10 cellular contexts compared by ENCODE assay signal in the genomic region with DNA sequence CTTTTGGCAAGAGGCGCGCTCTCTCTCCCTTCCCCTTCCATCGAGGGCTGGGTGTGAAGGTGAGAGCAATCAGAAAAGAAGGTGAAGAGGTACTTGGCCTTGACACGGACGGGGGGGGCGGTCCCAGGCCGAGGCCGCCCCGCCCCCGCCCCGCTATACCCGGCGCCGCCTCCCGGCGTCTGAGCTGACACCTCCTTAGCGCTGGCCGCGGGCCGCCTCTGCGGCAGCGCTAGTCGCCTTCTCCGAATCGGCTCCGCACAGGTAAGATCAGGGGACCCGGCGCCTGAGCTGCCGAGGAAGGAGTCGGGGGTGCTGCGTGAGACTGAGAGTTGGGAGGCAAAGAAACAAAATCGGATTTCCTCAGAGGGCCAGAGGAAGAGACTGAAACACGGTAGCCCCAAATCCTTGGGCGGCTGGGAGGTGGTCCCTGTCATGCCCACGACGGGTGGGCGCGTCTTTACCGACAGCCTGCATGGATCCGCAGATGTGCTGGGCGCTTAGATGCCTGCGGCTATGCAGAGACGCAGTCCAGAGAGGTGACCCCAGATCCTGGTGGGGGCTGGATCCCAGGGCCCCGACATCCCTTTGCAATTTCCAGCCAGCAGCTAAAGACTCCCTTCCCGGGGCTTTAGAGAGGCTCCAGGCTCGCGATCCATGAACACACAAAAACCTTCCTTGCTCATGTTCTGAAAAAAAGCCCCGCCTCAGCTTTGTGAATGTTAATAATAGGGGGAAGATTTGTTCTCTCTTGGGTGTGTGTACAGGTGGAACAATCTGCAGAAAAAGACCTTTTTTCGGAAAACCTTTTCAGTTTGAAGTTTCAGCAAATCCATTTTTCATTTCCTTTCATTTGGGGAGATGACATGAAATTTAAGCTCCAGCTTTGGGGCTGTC. TPM values are rescaled to one million over a fixed set of nuclear protein-coding genes. Genes with fewer than 3 reads are reported as not detected.
A peak's percentile ranks its signal among the peaks of the same experiment; 100 is the strongest.
DNase-seq lines count a peak whose midpoint lies in the region; ATAC-seq and TF ChIP-seq lines count a peak whose summit lies in the region.
"Had no signal": no experiment of that assay in that cellular context is flagged by ENCODE, and none has a peak within 500 bp of the region (broad histone marks: within the 10 kb centered on the region; RNA-seq: fewer than 3 reads in every experiment).

A gene with protein sequence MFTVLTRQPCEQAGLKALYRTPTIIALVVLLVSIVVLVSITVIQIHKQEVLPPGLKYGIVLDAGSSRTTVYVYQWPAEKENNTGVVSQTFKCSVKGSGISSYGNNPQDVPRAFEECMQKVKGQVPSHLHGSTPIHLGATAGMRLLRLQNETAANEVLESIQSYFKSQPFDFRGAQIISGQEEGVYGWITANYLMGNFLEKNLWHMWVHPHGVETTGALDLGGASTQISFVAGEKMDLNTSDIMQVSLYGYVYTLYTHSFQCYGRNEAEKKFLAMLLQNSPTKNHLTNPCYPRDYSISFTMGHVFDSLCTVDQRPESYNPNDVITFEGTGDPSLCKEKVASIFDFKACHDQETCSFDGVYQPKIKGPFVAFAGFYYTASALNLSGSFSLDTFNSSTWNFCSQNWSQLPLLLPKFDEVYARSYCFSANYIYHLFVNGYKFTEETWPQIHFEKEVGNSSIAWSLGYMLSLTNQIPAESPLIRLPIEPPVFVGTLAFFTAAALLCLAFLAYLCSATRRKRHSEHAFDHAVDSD (plus strand): TSS at position 184 of the 894 bp plus-strand sequence. CDS start 874 bp downstream, outside the sequence.

- DNase-seq in activated CD4-positive, CD25-positive, alpha-beta regulatory T cell (lab: John Stamatoyannopoulos, UW): no peak
- DNase-seq in fibroblast of the aortic adventitia (ENCODE audit: low read depth) (no peak), osteoblast (ENCODE audit: insufficient read length, low spot score, missing footprints) (peak; percentile 87), upper lobe of right lung (peak; percentile 87), GF-D8 (lab: John Stamatoyannopoulos, UW) (no peak)
- DNase-seq: DND-41 had no signal

- H3K4me3 ChIP-seq in fibroblast of the aortic adventitia (ENCODE audit: low read depth, low read length) (peak within 1 kb of the TSS; percentile 49), osteoblast (ENCODE audit: insufficient read depth, low read length) (peak within 1 kb of the TSS; percentile 69), upper lobe of right lung (peak within 1 kb of the TSS; percentile 51)

- H3K9me3 Mint-ChIP-seq in activated T-helper 17 cell treated with anti-CD3 and anti-CD28 coated beads, Interleukin-2, amount 50 U/mL, for 72 hours: no peaks in the 10 kb centered on the region

- H3K9me3 ChIP-seq in osteoblast (ENCODE audit: low read depth, low read length): no peaks in the 10 kb centered on the region
- H3K9me3 ChIP-seq in upper lobe of right lung: no peaks in the 10 kb centered on the region

- ATAC-seq in activated CD4-positive, CD25-positive, alpha-beta regulatory T cell treated with anti-CD3 and anti-CD28 coated beads, Interleukin-2, amount 50 U/mL, for 24 hours: peak; percentile 76 to 77
- ATAC-seq in activated T-helper 17 cell treated with anti-CD3 and anti-CD28 coated beads, Interleukin-2, amount 50 U/mL, for 72 hours (replicated peaks): peak; percentile 85
- ATAC-seq in upper lobe of right lung (peak; percentile 96), GM18868 (IDR thresholded peaks at IDR 0.05; ENCODE audit: unreplicated experiment) (no peak)

- H3K27ac ChIP-seq in osteoblast (ENCODE audit: low read depth, low read length): no peak within 1 kb of the TSS
- no peak within 1 kb of the TSS for H3K27ac ChIP-seq in upper lobe of right lung

- H3K79me2 ChIP-seq in osteoblast (ENCODE audit: insufficient read depth, low read length): no peaks in the 10 kb centered on the region

- H3K4me1 ChIP-seq in osteoblast (ENCODE audit: insufficient read depth, low read length) (peaks cover 11% of the 10 kb centered on the region), upper lobe of right lung (no peaks in the 10 kb centered on the region)

- intact Hi-C loops in upper lobe of right lung (cut with DNase I): no loop called here

- H3K27me3 Mint-ChIP-seq in activated T-helper 17 cell treated with anti-CD3 and anti-CD28 coated beads, Interleukin-2, amount 50 U/mL, for 72 hours: peaks cover 23% of the 10 kb centered on the region

- no peaks in the 10 kb centered on the region for H4K20me1 ChIP-seq in osteoblast (ENCODE audit: insufficient read depth, low read length)

- H3K4me2 ChIP-seq in osteoblast (ENCODE audit: insufficient read depth, low read length): peak within 1 kb of the TSS; percentile 84

- peaks cover 6% of the 10 kb centered on the region for H3K4me1 Mint-ChIP-seq in activated T-helper 17 cell treated with anti-CD3 and anti-CD28 coated beads, Interleukin-2, amount 50 U/mL, for 72 hours

- peak within 1 kb of the TSS; percentile 76 for H2AFZ ChIP-seq in osteoblast (ENCODE audit: low read length)

- H3K36me3 Mint-ChIP-seq in activated T-helper 17 cell treated with anti-CD3 and anti-CD28 coated beads, Interleukin-2, amount 50 U/mL, for 72 hours (ENCODE audit: low read depth): no peaks in the 10 kb centered on the region

- H3K36me3 ChIP-seq in osteoblast (ENCODE audit: insufficient read depth, low read length): no peaks in the 10 kb centered on the region
- H3K36me3 ChIP-seq in upper lobe of right lung: no peaks in the 10 kb centered on the region

- no peak within 1 kb of the TSS for H3K27ac Mint-ChIP-seq in activated T-helper 17 cell treated with anti-CD3 and anti-CD28 coated beads, Interleukin-2, amount 50 U/mL, for 72 hours

- peak within 1 kb of the TSS; percentile 50 for H3K4me3 Mint-ChIP-seq in activated T-helper 17 cell treated with anti-CD3 and anti-CD28 coated beads, Interleukin-2, amount 50 U/mL, for 72 hours

- no peak for TF ChIP-seq CTCF in fibroblast of the aortic adventitia (IDR thresholded peaks at IDR 0.05; ENCODE audit: insufficient read depth, low read length)
- no peak for TF ChIP-seq CTCF in osteoblast (IDR thresholded peaks at IDR 0.05; ENCODE audit: extremely low read depth, low read depth, low read length)
- TF ChIP-seq CTCF in upper lobe of right lung (IDR thresholded peaks at IDR 0.05): no peak

- H3K27me3 ChIP-seq in osteoblast (ENCODE audit: insufficient read depth, low read length): peaks cover 10% of the 10 kb centered on the region
- peaks cover 17% of the 10 kb centered on the region for H3K27me3 ChIP-seq in upper lobe of right lung

RNA-seq across cellular contexts. Expression of the gene that starts here (rescaled TPM):
- total RNA-seq in activated T-helper 17 cell treated with anti-CD3 and anti-CD28 coated beads, Interleukin-2, amount 50 U/mL, for 72 hours: not detected
- total RNA-seq in fibroblast of the aortic adventitia (ENCODE audit: low replicate concordance) (0.36 TPM in 1 of 2 replicates, not detected in the other), osteoblast (0.36 and 0.88 TPM in 2 replicates), upper lobe of right lung (3.7 TPM)
- total RNA-seq: T-helper 1 cell treated with Interleukin-12 subunit alpha and Interleukin-12 subunit beta and Interleukin-4 antibody, amounts not matched to agents 30 ng/mL and 1 ng/mL, for 36 hours had no signal

Comparison
In these comparisons a context has a peak if more than half of its experiments do, and no peak if none do; other contexts are left out.
1. Peak in ATAC-seq in activated T-helper 17 cell treated with anti-CD3 and anti-CD28 coated beads, Interleukin-2, amount 50 U/mL, for 72 hours; RNA of the gene not detected or under 1 TPM.
2. Peak in DNase-seq, H3K4me3 ChIP-seq and H3K4me2 ChIP-seq in osteoblast; RNA of the gene not detected or under 1 TPM.